15 cellular contexts compared by ENCODE assay signal in genomic region chr10:132931258-132931657, GRCh38. TPM values are rescaled to one million over a fixed set of nuclear protein-coding genes. Genes with fewer than 3 reads are reported as not detected.
DNase-seq lines count a peak whose midpoint lies in the region; ATAC-seq and TF ChIP-seq lines count a peak whose summit lies in the region.
"Had no signal": no experiment of that assay in that cellular context is flagged by ENCODE, and none has a peak within 500 bp of the region (broad histone marks: within the 10 kb centered on the region; RNA-seq: fewer than 3 reads in every experiment).

No MANE protein-coding gene starts in this region.

- no peak overlapping the region for H3K4me3 Mint-ChIP-seq in natural killer cell

- H3K4me1 Mint-ChIP-seq in natural killer cell = peaks cover 0 to 14% of the 10 kb centered on the region in 2 donors

- H3K9me2 ChIP-seq in GM23248 (ENCODE audit: insufficient read depth) = no peaks in the 10 kb centered on the region

- peaks cover 0 to 6% (median 0%) of the 10 kb centered on the region in 11 experiments; a peak in 3 of 22 replicates for H4K20me1 ChIP-seq in BLaER1 treated with 17β-estradiol and CSF1 and Interleukin-3, amounts not matched to agents 10 nM and 100 nM
- H4K20me1 ChIP-seq in GM23248 (ENCODE audit: insufficient read depth) = no peaks in the 10 kb centered on the region

- no peak overlapping the region for H3K4me3 ChIP-seq in BLaER1 treated with 17β-estradiol and CSF1 and Interleukin-3, amounts not matched to agents 10 nM and 100 nM
- no peak overlapping the region for H3K4me3 ChIP-seq in GM23248

- 65% methylated on average over 3 of the region's 3 CpGs; no CpG with 5 or more reads in 1 of the 2 experiments for WGBS in GM23248 (ENCODE audit: low coverage in 1 of 2, low lambda C conversion rate in 2 of 2, missing lambda C conversion rate in 2 of 2), 2 experiments

- peak overlapping the region; percentile 53 to 83 (median 69) for H3K9ac ChIP-seq in BLaER1 treated with 17β-estradiol and CSF1 and Interleukin-3, amounts not matched to agents 10 nM and 100 nM
- peak overlapping the region; percentile 50 for H3K9ac ChIP-seq in GM23248

- peaks cover 0 to 36% (median 14%) of the 10 kb centered on the region in 10 experiments; a peak in 13 of 20 replicates for H3K4me1 ChIP-seq in BLaER1 treated with 17β-estradiol and CSF1 and Interleukin-3, amounts not matched to agents 10 nM and 100 nM
- no peaks in the 10 kb centered on the region for H3K4me1 ChIP-seq in GM23248 (ENCODE audit: insufficient read depth)

- peak overlapping the region; percentile 57 to 83 (median 71); a peak in 21 of 22 replicates for H3K27ac ChIP-seq in BLaER1 treated with 17β-estradiol and CSF1 and Interleukin-3, amounts not matched to agents 10 nM and 100 nM
- H3K27ac ChIP-seq in GM23248 = no peak overlapping the region

- no peaks in the 10 kb centered on the region for H3K27me3 Mint-ChIP-seq in natural killer cell (ENCODE audit: low read depth in 2 of 2)
- H3K27me3 Mint-ChIP-seq: progenitor cell of endocrine pancreas had no signal

- peaks cover 0 to 7% of the 10 kb centered on the region in 2 donors for H3K9me3 Mint-ChIP-seq in activated naive CD4-positive, alpha-beta T cell treated with anti-CD3 and anti-CD28 coated beads, Interleukin-2, amount 50 U/mL, for 72 hours
- H3K9me3 Mint-ChIP-seq in natural killer cell = no peaks in the 10 kb centered on the region

- intact Hi-C loops in natural killer cell (cut with micrococcal nuclease) = no loop called here

- no peaks in the 10 kb centered on the region for H3F3A ChIP-seq in GM23248 (ENCODE audit: insufficient read depth)

- H3K27me3 ChIP-seq in BLaER1 treated with 17β-estradiol and CSF1 and Interleukin-3, amounts not matched to agents 10 nM and 100 nM = 0 out of 22 replicates have a peak, but pooled peaks cover 0 to 6% (median 0%) of the 10 kb centered on the region in 11 experiments
- H3K27me3 ChIP-seq in GM23248 (replicated peaks; ENCODE audit: insufficient read depth) = no peaks in the 10 kb centered on the region; the same call in 1 of the 2 replicates

- no peaks in the 10 kb centered on the region for H3K79me2 ChIP-seq in GM23248 (ENCODE audit: insufficient read depth)

- H3K9me3 ChIP-seq in BLaER1 treated with 17β-estradiol and CSF1 and Interleukin-3, amounts not matched to agents 10 nM and 100 nM (replicated peaks in 1 of 11) = no peaks in the 10 kb centered on the region
- H3K9me3 ChIP-seq in GM23248 (ENCODE audit: low read depth) = no peaks in the 10 kb centered on the region

- in situ Hi-C loops in GM23248 (cut with MboI) = no loop called here

- DNase-seq in GM23248 (no peak), natural killer cell (peak; percentile 12), NCI-H1105 treated with DMSO at 0.1 percent for 48 hours (lab: John Stamatoyannopoulos, UW) (no peak), NCI-H345 treated with DMSO at 0.1 percent for 48 hours (lab: John Stamatoyannopoulos, UW; ENCODE audit: unreplicated experiment) (no peak)
- peak in 1 of 2 donors; percentile 56 for DNase-seq in activated naive CD4-positive, alpha-beta T cell treated with anti-CD3 and anti-CD28 coated beads, Interleukin-2, amount 50 U/mL, for 72 hours (ENCODE audit: low spot score in 2 of 2)
- DNase-seq: activated CD8-positive, alpha-beta memory T cell treated with anti-CD3 and anti-CD28 coated beads, Interleukin-2, amount 50 U/mL, for 48 hours; C1 segment of cervical spinal cord; EL; foreskin fibroblast; NCI-H2081 treated with DMSO at 0.1 percent for 48 hours; Right ventricle myocardium superior had no signal

- H3K27ac Mint-ChIP-seq in activated naive CD4-positive, alpha-beta T cell treated with anti-CD3 and anti-CD28 coated beads, Interleukin-2, amount 50 U/mL, for 72 hours = peak overlapping the region; percentile 39 to 88
- peak overlapping the region in 1 of 2 donors; percentile 77 for H3K27ac Mint-ChIP-seq in natural killer cell

- H3K4me2 ChIP-seq in BLaER1 treated with 17β-estradiol and CSF1 and Interleukin-3, amounts not matched to agents 10 nM and 100 nM = peak overlapping the region in 3 of 11 experiments; percentile 21 to 48 (median 30); a peak in 5 of 22 replicates
- no peak overlapping the region for H3K4me2 ChIP-seq in GM23248 (ENCODE audit: unreplicated experiment)

- peak; percentile 68 to 78 for ATAC-seq in activated naive CD4-positive, alpha-beta T cell treated with anti-CD3 and anti-CD28 coated beads, Interleukin-2, amount 50 U/mL, for 72 hours
- no peak for ATAC-seq in natural killer cell
- no peak for ATAC-seq in GM18870 (IDR thresholded peaks at IDR 0.05; ENCODE audit: unreplicated experiment)
- no peak for ATAC-seq in HG03520 (IDR thresholded peaks at IDR 0.05; ENCODE audit: unreplicated experiment)

- no peak overlapping the region for H2AFZ ChIP-seq in GM23248

- peaks cover 0 to 4% of the 10 kb centered on the region in 2 donors for H3K36me3 Mint-ChIP-seq in activated naive CD4-positive, alpha-beta T cell treated with anti-CD3 and anti-CD28 coated beads, Interleukin-2, amount 50 U/mL, for 72 hours
- no peaks in the 10 kb centered on the region for H3K36me3 Mint-ChIP-seq in natural killer cell

- H3K36me3 ChIP-seq in BLaER1 treated with 17β-estradiol and CSF1 and Interleukin-3, amounts not matched to agents 10 nM and 100 nM = no peaks in the 10 kb centered on the region
- H3K36me3 ChIP-seq in GM23248 (ENCODE audit: low read depth) = no peaks in the 10 kb centered on the region

- TF ChIP-seq CTCF in natural killer cell (IDR thresholded peaks at IDR 0.05) = no peak

RNA-seq across cellular contexts. Expression of gene CFAP46, which starts 11.1 kb away (rescaled TPM):
- total RNA-seq in GM23248 (2014; rRNA removed; shearing (Covaris generic)) = 0.22 TPM in 1 of 2 replicates, not detected in the other
- 0.20 and 0.33 TPM in 2 replicates for polyA plus RNA-seq in GM23248 (2016; fragmentation: Nextera tagmentation; extraction: Ambion mirVana)
- total RNA-seq in activated naive CD4-positive, alpha-beta T cell treated with anti-CD3 and anti-CD28 coated beads, Interleukin-2, amount 50 U/mL, for 72 hours = under 1 TPM in 1 of 2 donors, not detected in 1; 0.45 TPM
- under 1 TPM in 1 of 3 donors, not detected in 2; 0.35 TPM for total RNA-seq in natural killer cell

Comparison
In these comparisons a context has a peak if more than half of its experiments do, and no peak if none do; other contexts are left out.
1. ATAC-seq: peak in activated naive CD4-positive, alpha-beta T cell treated with anti-CD3 and anti-CD28 coated beads, Interleukin-2, amount 50 U/mL, for 72 hours (2 of 2); none in natural killer cell (0 of 3), GM18870 (single experiment) and HG03520 (single experiment).